27 cellular contexts compared by ENCODE assay signal in the genomic region with DNA sequence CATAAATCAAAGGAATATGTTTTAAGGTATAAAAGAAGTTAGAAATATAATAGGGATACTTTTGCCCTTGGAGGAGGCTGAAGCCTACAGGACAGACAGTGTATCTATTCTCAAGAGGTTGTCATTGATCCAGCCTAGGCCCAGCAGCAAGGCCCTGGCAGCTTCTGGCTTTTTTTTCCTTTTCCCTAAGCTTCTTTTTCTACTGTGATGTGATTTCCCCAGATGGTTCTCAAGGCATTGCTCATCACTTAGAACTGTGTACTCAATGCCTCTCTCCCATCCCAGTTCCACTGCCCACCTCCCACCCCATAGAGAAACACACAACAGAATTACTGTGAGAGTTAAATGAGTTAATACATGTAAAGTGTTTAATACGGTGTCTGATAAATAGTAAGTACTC.
DNase-seq lines count a peak whose midpoint lies in the region; ATAC-seq and TF ChIP-seq lines count a peak whose summit lies in the region.
"Had no signal": no experiment of that assay in that cellular context is flagged by ENCODE, and none has a peak within 500 bp of the region (broad histone marks: within the 10 kb centered on the region; RNA-seq: fewer than 3 reads in every experiment).

No MANE protein-coding gene starts in this region.

- intact Hi-C loops in prostate gland (cut with DNase I): no loop called here

- no peak overlapping the region for H3K4me2 ChIP-seq in smooth muscle cell
- H3K4me2 ChIP-seq: SK-N-SH had no signal

- DNase-seq in GM03348 (ENCODE audit: low spot score) (peak; percentile 47), adipocyte (ENCODE audit: low read depth) (peak; percentile 38), fibroblast of peridontal ligament (ENCODE audit: extremely low read depth) (peak; percentile 76), smooth muscle cell (lab: John Stamatoyannopoulos, UW; ENCODE audit: unreplicated experiment) (no peak), occipital lobe (lab: John Stamatoyannopoulos, UW) (no peak), prostate gland (ENCODE audit: low spot score) (no peak)
- DNase-seq: activated CD4-positive, alpha-beta T cell treated with anti-CD3 and anti-CD28 coated beads, Interleukin-2, amount 50 U/mL, for 1 hour; activated CD8-positive, alpha-beta memory T cell treated with anti-CD3 and anti-CD28 coated beads, Interleukin-2, amount 10 ng/mL, durations not matched to agents 7 days and 5 days; activated naive CD4-positive, alpha-beta T cell treated with Interleukin-2 at 50 U/mL for 16 hours; activated T-cell treated with anti-CD3 and anti-CD28 coated beads, Interleukin-2, amount 50 U/mL, for 72 hours; amygdala; CD4-positive, alpha-beta T cell; DMS 273 treated with DMSO at 0.1 percent for 48 hours; naive B cell; NCI-H1092; NCI-H2029; NCI-H2227 treated with DMSO at 0.1 percent for 48 hours; NCI-H748 treated with DMSO at 0.1 percent for 48 hours; SK-N-SH; stimulated activated CD4-positive, alpha-beta T cell treated with anti-CD3 and anti-CD28 coated beads, Interleukin-4, amount 100 ng/mL, for 24 hours; stimulated activated naive B cell treated with anti-CD40 and anti-IgM and Interleukin-4, amounts not matched to agents 10 μg/mL and 1 μg/mL and 100 μg/mL, for 72 hours; T-helper 17 cell; thyroid gland had no signal

- peak overlapping the region; percentile 18 for H3K4me3 ChIP-seq in adipocyte (ENCODE audit: low read length)
- no peak overlapping the region for H3K4me3 ChIP-seq in smooth muscle cell
- no peak overlapping the region for H3K4me3 ChIP-seq in prostate gland
- H3K4me3 ChIP-seq: cardiac muscle cell, thyroid gland had no signal

- H2AFZ ChIP-seq in smooth muscle cell (ENCODE audit: low read depth): no peak overlapping the region

- WGBS in smooth muscle cell (ENCODE audit: low lambda C conversion rate): 84% methylated on average over 1 of the region's 1 CpG
- 91% methylated on average over 1 of the region's 1 CpG for WGBS in prostate gland

- H3K27ac ChIP-seq in smooth muscle cell (ENCODE audit: low read depth) (peak overlapping the region; percentile 44), prostate gland (no peak overlapping the region)
- H3K27ac ChIP-seq: cardiac muscle cell, thyroid gland had no signal

- TF ChIP-seq POLR2A in prostate gland (IDR thresholded peaks at IDR 0.05): no peak

- H3K36me3 ChIP-seq in adipocyte (ENCODE audit: control insufficient read depth, insufficient read depth, low read length, severe bottlenecking) (peaks cover 22% of the 10 kb centered on the region), smooth muscle cell (ENCODE audit: low read depth) (peaks cover 5% of the 10 kb centered on the region), prostate gland (no peaks in the 10 kb centered on the region)

- no peaks in the 10 kb centered on the region for H4K20me1 ChIP-seq in smooth muscle cell (ENCODE audit: low read depth)

- H3K9ac ChIP-seq in adipocyte (ENCODE audit: low read length): peak overlapping the region; percentile 43
- no peak overlapping the region for H3K9ac ChIP-seq in smooth muscle cell (ENCODE audit: low read depth)
- H3K9ac ChIP-seq: SK-N-SH had no signal

- no peaks in the 10 kb centered on the region for H3K79me2 ChIP-seq in smooth muscle cell (ENCODE audit: low read depth)

- H3K4me1 ChIP-seq in adipocyte (ENCODE audit: control insufficient read depth, insufficient read depth, low read length) (peaks cover 66% of the 10 kb centered on the region), smooth muscle cell (ENCODE audit: low read depth) (no peaks in the 10 kb centered on the region), prostate gland (replicated peaks) (no peaks in the 10 kb centered on the region)

- H3K27me3 ChIP-seq in adipocyte (replicated peaks; ENCODE audit: control insufficient read depth, insufficient read depth, low read length) (no peaks in the 10 kb centered on the region), smooth muscle cell (ENCODE audit: low read depth) (no peaks in the 10 kb centered on the region), prostate gland (replicated peaks; ENCODE audit: insufficient read depth) (no peaks in the 10 kb centered on the region)
- H3K27me3 ChIP-seq: cardiac muscle cell, thyroid gland had no signal

- H3F3A ChIP-seq in smooth muscle cell (ENCODE audit: low read depth): no peaks in the 10 kb centered on the region

- TF ChIP-seq CTCF in smooth muscle cell (IDR thresholded peaks at IDR 0.05; ENCODE audit: borderline replicate concordance, insufficient read depth, poor library complexity, severe bottlenecking): no peak
- no peak for TF ChIP-seq CTCF in prostate gland (IDR thresholded peaks at IDR 0.05)

- ATAC-seq in HG03342 (IDR thresholded peaks at IDR 0.05; ENCODE audit: unreplicated experiment): no peak
- no peak for ATAC-seq in HG02763 (IDR thresholded peaks at IDR 0.05; ENCODE audit: unreplicated experiment)
- ATAC-seq: activated CD8-positive, alpha-beta memory T cell treated with anti-CD3 and anti-CD28 coated beads, Interleukin-2, amount 10 ng/mL, durations not matched to agents 7 days and 5 days; activated T-cell treated with anti-CD3 and anti-CD28 coated beads, Interleukin-2, amount 50 U/mL, for 72 hours; left lobe of liver; stimulated activated naive B cell treated with anti-CD40 and anti-IgM and Interleukin-4, amounts not matched to agents 10 μg/mL and 1 μg/mL and 100 μg/mL, for 72 hours; T-helper 17 cell had no signal

- H3K9me3 ChIP-seq in adipocyte (ENCODE audit: control insufficient read depth, low read length) (no peaks in the 10 kb centered on the region), smooth muscle cell (replicated peaks; ENCODE audit: low read depth) (no peaks in the 10 kb centered on the region), prostate gland (no peaks in the 10 kb centered on the region)
- H3K9me3 ChIP-seq: SK-N-SH, thyroid gland had no signal

Comparison
In these comparisons a context has a peak if more than half of its experiments do, and no peak if none do; other contexts are left out.
1. DNase-seq: peak in GM03348 (single experiment), adipocyte (single experiment) and fibroblast of peridontal ligament (single experiment); none in smooth muscle cell (single experiment), occipital lobe (single experiment) and prostate gland (single experiment).